In the genomic region with DNA sequence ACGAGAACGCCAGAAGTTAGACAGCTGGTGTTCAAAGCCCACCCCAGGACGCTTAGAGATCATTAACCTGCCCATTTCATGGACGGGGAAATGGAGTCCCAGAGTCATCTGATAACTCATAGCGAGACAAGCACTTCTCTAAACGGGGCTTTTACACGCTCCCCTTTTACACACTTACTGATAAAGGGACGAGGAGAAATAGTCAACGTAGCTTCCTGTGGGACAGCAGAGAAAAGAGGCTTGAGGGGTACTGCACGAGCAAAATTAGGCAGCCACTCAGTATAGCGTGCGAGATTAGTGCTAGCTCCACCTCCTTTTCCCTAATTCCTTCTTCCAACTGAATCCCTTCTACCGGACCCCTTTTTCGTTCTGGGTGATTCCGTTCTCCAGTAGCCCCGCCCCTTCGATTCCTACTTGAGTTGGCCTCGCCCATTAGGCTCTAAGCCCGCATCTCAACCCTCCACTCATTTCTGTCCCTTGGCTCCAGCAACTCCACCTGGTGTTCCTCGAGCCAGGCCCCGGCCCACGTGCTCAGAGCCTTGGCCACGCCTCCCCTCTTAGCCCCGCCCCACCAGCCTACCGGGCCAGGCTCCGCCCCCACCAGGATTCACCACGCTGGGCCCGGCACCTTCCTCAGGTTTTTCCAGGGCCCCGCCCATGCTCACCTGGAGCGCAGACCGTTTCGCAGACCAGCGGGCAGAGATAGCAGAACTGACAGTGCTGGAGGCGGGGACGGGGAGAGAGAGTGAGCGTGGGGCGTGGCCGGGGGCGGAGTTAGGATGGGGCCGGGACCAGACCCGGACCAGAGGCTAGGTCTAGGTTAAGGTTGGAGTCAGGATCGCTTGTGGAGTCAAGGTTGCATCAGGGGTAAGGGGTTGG, we compare ENCODE assay signal across 1 cellular context.
TF ChIP-seq lines count a peak whose summit lies in the region.

No MANE protein-coding gene starts in this region.

TF ChIP-seq in K562, 482 proteins besides CTCF, POLR2A, EP300 and RAD21 (continued from another document and continues in another):
- TF ChIP-seq, protein P1, sequence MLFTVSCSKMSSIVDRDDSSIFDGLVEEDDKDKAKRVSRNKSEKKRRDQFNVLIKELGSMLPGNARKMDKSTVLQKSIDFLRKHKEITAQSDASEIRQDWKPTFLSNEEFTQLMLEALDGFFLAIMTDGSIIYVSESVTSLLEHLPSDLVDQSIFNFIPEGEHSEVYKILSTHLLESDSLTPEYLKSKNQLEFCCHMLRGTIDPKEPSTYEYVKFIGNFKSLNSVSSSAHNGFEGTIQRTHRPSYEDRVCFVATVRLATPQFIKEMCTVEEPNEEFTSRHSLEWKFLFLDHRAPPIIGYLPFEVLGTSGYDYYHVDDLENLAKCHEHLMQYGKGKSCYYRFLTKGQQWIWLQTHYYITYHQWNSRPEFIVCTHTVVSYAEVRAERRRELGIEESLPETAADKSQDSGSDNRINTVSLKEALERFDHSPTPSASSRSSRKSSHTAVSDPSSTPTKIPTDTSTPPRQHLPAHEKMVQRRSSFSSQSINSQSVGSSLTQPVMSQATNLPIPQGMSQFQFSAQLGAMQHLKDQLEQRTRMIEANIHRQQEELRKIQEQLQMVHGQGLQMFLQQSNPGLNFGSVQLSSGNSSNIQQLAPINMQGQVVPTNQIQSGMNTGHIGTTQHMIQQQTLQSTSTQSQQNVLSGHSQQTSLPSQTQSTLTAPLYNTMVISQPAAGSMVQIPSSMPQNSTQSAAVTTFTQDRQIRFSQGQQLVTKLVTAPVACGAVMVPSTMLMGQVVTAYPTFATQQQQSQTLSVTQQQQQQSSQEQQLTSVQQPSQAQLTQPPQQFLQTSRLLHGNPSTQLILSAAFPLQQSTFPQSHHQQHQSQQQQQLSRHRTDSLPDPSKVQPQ (CRISPR knock-in tag; IDR thresholded peaks at IDR 0.05; ENCODE audit: borderline replicate concordance): no peak
- peak; percentile 14; the same call in 1 of the 2 replicates for TF ChIP-seq SMARCE1 (IDR thresholded peaks at IDR 0.05)
- no peak for TF ChIP-seq ZZZ3 (IDR thresholded peaks at IDR 0.05)
- TF ChIP-seq CAMTA2 (CRISPR knock-in tag; conservative IDR thresholded peaks at IDR 0.05): no peak
- TF ChIP-seq TGIF2 (CRISPR knock-in tag; IDR thresholded peaks at IDR 0.05): 0 out of 2 replicates have a peak, but pooled peaks have one; percentile 39
- no peak for TF ChIP-seq XRCC3 (IDR thresholded peaks at IDR 0.05)
- no peak for TF ChIP-seq ZNF121 (CRISPR knock-in tag; conservative IDR thresholded peaks at IDR 0.05)
- no peak for TF ChIP-seq SMARCA4 (IDR thresholded peaks at IDR 0.05)
- no peak for TF ChIP-seq THRAP3 (IDR thresholded peaks at IDR 0.05; ENCODE audit: borderline replicate concordance)
- peak; percentile 39; the same call in 1 of the 2 replicates for TF ChIP-seq ELF4 (CRISPR knock-in tag; IDR thresholded peaks at IDR 0.05)
- TF ChIP-seq, protein P2, sequence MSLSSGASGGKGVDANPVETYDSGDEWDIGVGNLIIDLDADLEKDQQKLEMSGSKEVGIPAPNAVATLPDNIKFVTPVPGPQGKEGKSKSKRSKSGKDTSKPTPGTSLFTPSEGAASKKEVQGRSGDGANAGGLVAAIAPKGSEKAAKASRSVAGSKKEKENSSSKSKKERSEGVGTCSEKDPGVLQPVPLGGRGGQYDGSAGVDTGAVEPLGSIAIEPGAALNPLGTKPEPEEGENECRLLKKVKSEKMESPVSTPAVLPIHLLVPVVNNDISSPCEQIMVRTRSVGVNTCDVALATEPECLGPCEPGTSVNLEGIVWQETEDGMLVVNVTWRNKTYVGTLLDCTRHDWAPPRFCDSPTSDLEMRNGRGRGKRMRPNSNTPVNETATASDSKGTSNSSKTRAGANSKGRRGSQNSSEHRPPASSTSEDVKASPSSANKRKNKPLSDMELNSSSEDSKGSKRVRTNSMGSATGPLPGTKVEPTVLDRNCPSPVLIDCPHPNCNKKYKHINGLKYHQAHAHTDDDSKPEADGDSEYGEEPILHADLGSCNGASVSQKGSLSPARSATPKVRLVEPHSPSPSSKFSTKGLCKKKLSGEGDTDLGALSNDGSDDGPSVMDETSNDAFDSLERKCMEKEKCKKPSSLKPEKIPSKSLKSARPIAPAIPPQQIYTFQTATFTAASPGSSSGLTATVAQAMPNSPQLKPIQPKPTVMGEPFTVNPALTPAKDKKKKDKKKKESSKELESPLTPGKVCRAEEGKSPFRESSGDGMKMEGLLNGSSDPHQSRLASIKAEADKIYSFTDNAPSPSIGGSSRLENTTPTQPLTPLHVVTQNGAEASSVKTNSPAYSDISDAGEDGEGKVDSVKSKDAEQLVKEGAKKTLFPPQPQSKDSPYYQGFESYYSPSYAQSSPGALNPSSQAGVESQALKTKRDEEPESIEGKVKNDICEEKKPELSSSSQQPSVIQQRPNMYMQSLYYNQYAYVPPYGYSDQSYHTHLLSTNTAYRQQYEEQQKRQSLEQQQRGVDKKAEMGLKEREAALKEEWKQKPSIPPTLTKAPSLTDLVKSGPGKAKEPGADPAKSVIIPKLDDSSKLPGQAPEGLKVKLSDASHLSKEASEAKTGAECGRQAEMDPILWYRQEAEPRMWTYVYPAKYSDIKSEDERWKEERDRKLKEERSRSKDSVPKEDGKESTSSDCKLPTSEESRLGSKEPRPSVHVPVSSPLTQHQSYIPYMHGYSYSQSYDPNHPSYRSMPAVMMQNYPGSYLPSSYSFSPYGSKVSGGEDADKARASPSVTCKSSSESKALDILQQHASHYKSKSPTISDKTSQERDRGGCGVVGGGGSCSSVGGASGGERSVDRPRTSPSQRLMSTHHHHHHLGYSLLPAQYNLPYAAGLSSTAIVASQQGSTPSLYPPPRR (CRISPR knock-in tag; IDR thresholded peaks at IDR 0.05; ENCODE audit: borderline replicate concordance): no peak
- TF ChIP-seq, protein P3, sequence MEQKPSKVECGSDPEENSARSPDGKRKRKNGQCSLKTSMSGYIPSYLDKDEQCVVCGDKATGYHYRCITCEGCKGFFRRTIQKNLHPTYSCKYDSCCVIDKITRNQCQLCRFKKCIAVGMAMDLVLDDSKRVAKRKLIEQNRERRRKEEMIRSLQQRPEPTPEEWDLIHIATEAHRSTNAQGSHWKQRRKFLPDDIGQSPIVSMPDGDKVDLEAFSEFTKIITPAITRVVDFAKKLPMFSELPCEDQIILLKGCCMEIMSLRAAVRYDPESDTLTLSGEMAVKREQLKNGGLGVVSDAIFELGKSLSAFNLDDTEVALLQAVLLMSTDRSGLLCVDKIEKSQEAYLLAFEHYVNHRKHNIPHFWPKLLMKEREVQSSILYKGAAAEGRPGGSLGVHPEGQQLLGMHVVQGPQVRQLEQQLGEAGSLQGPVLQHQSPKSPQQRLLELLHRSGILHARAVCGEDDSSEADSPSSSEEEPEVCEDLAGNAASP (IDR thresholded peaks at IDR 0.05): no peak
- TF ChIP-seq MCM2 (IDR thresholded peaks at IDR 0.05; ENCODE audit: low read depth): no peak
- no peak for TF ChIP-seq HDGF (IDR thresholded peaks at IDR 0.05)
- no peak for TF ChIP-seq SIN3B (IDR thresholded peaks at IDR 0.05; ENCODE audit: low read depth)
- peak; percentile 57 for TF ChIP-seq EGR1 (conservative IDR thresholded peaks at IDR 0.05)
- TF ChIP-seq, protein P4, sequence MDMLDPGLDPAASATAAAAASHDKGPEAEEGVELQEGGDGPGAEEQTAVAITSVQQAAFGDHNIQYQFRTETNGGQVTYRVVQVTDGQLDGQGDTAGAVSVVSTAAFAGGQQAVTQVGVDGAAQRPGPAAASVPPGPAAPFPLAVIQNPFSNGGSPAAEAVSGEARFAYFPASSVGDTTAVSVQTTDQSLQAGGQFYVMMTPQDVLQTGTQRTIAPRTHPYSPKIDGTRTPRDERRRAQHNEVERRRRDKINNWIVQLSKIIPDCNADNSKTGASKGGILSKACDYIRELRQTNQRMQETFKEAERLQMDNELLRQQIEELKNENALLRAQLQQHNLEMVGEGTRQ (CRISPR knock-in tag; IDR thresholded peaks at IDR 0.05): peak; percentile 92
- TF ChIP-seq, protein P5, sequence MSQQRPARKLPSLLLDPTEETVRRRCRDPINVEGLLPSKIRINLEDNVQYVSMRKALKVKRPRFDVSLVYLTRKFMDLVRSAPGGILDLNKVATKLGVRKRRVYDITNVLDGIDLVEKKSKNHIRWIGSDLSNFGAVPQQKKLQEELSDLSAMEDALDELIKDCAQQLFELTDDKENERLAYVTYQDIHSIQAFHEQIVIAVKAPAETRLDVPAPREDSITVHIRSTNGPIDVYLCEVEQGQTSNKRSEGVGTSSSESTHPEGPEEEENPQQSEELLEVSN (IDR thresholded peaks at IDR 0.05; ENCODE audit: borderline replicate concordance in 1 of 2, extremely low read depth in 1 of 2, insufficient read depth in 1 of 2, insufficient read length in 1 of 2, low read depth in 1 of 2, low read length in 1 of 2, poor library complexity in 1 of 2, severe bottlenecking in 1 of 2): peak; percentile 81 to 88
- no peak for TF ChIP-seq SRSF9 (IDR thresholded peaks at IDR 0.05; ENCODE audit: borderline replicate concordance, low read depth, low read length)
- TF ChIP-seq NRF1 (conservative IDR thresholded peaks at IDR 0.05 in 1 of 2, IDR thresholded peaks at IDR 0.05 in 1 of 2): peak; percentile 73 to 77
- TF ChIP-seq LCOR (CRISPR knock-in tag; IDR thresholded peaks at IDR 0.05): peak; percentile 66; the same call in 1 of the 2 replicates
- no peak for TF ChIP-seq MCM5 (IDR thresholded peaks at IDR 0.05; ENCODE audit: low read depth)
- TF ChIP-seq GTF2F1 (IDR thresholded peaks at IDR 0.05; ENCODE audit: low read depth, low read length): no peak
- peak; percentile 18; the same call in 1 of the 2 replicates for TF ChIP-seq MTA2 (IDR thresholded peaks at IDR 0.05; ENCODE audit: low read depth)
- TF ChIP-seq, protein P6, sequence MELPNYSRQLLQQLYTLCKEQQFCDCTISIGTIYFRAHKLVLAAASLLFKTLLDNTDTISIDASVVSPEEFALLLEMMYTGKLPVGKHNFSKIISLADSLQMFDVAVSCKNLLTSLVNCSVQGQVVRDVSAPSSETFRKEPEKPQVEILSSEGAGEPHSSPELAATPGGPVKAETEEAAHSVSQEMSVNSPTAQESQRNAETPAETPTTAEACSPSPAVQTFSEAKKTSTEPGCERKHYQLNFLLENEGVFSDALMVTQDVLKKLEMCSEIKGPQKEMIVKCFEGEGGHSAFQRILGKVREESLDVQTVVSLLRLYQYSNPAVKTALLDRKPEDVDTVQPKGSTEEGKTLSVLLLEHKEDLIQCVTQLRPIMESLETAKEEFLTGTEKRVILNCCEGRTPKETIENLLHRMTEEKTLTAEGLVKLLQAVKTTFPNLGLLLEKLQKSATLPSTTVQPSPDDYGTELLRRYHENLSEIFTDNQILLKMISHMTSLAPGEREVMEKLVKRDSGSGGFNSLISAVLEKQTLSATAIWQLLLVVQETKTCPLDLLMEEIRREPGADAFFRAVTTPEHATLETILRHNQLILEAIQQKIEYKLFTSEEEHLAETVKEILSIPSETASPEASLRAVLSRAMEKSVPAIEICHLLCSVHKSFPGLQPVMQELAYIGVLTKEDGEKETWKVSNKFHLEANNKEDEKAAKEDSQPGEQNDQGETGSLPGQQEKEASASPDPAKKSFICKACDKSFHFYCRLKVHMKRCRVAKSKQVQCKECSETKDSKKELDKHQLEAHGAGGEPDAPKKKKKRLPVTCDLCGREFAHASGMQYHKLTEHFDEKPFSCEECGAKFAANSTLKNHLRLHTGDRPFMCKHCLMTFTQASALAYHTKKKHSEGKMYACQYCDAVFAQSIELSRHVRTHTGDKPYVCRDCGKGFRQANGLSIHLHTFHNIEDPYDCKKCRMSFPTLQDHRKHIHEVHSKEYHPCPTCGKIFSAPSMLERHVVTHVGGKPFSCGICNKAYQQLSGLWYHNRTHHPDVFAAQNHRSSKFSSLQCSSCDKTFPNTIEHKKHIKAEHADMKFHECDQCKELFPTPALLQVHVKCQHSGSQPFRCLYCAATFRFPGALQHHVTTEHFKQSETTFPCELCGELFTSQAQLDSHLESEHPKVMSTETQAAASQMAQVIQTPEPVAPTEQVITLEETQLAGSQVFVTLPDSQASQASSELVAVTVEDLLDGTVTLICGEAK (IDR thresholded peaks at IDR 0.05): 0 out of 2 replicates have a peak, but pooled peaks have one; percentile 11
- TF ChIP-seq, protein P6 (CRISPR knock-in tag; IDR thresholded peaks at IDR 0.05): no peak
- peak; percentile 73 for TF ChIP-seq POLR2G (IDR thresholded peaks at IDR 0.05; ENCODE audit: low read depth, low read length)
